Comparison of ENCODE assay signal across 22 cellular contexts in the genomic region with DNA sequence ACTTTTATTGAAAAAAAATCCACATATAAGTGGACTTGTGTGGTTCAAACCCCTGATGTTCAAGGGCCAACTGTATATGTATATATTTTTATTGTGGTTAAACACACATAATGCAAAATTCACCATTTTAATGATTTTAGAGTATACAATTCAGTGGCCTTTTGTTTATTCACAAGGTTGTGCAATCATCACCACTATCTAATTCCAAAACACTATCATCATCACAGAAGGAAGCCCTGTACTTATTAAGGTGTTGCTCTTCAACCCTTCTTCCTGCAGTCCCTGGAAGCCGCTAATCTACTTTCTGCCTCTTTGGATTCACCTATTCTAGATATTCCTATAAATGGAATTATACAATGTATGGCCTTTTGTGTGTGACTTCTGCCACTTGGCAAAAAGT. TPM values are rescaled to one million over a fixed set of nuclear protein-coding genes. Genes with fewer than 3 reads are reported as not detected.
DNase-seq lines count a peak whose midpoint lies in the region; ATAC-seq, FAIRE-seq and TF ChIP-seq lines count a peak whose summit lies in the region.
"Had no signal": no experiment of that assay in that cellular context is flagged by ENCODE, and none has a peak within 500 bp of the region (broad histone marks: within the 10 kb centered on the region; RNA-seq: fewer than 3 reads in every experiment).

No MANE protein-coding gene starts in this region.

- TF ChIP-seq POLR2A in IMR-90 (IDR thresholded peaks at IDR 0.05; ENCODE audit: low read depth, low read length): no peak
- no peak for TF ChIP-seq POLR2A in HepG2 (IDR thresholded peaks at IDR 0.05; ENCODE audit: insufficient read depth in 1 of 2, low read depth in 2 of 2, low read length in 2 of 2)
- no peak for TF ChIP-seq POLR2A in sigmoid colon (IDR thresholded peaks at IDR 0.05)

- H3K14ac ChIP-seq in IMR-90 (replicated peaks; ENCODE audit: low read depth, low read length): no peak overlapping the region

- no peak overlapping the region for H3K56ac ChIP-seq in IMR-90 (ENCODE audit: extremely low read depth, insufficient read depth, low read length)

- no peak for ATAC-seq in IMR-90 (ENCODE audit: low read depth)
- ATAC-seq in HepG2: no peak
- no peak for ATAC-seq in HG02642 (IDR thresholded peaks at IDR 0.05; ENCODE audit: poor library complexity, unreplicated experiment)

- H3K9ac ChIP-seq in IMR-90 (ENCODE audit: low read depth, low read length): no peak overlapping the region
- no peak overlapping the region for H3K9ac ChIP-seq in HepG2 (ENCODE audit: insufficient read depth, low read depth, low read length)
- H3K9ac ChIP-seq: GM23248 had no signal

- H3K23ac ChIP-seq in IMR-90 (ENCODE audit: low read depth, low read length): no peak overlapping the region

- no peak overlapping the region for H4K5ac ChIP-seq in IMR-90 (ENCODE audit: low read depth, low read length)

- no peak overlapping the region for H4K8ac ChIP-seq in IMR-90 (ENCODE audit: low read depth in 2 of 2, low read length in 2 of 2)

- H3K18ac ChIP-seq in IMR-90 (ENCODE audit: low read depth, low read length): no peak overlapping the region

- no peaks in the 10 kb centered on the region for H3K36me3 ChIP-seq in IMR-90 (ENCODE audit: control insufficient read depth, insufficient read depth, low read length)
- H3K36me3 ChIP-seq in HepG2 (replicated peaks in 1 of 2; ENCODE audit: control insufficient read depth in 1 of 2, insufficient read depth in 2 of 2, low read length in 2 of 2): no peaks in the 10 kb centered on the region
- H3K36me3 ChIP-seq in sigmoid colon: no peaks in the 10 kb centered on the region

- no TSS peak for BruUV-seq in IMR-90 (replicated peaks; lab: Mats Ljungman, UMichigan)
- no TSS peak for BruUV-seq in HepG2 (replicated peaks; lab: Mats Ljungman, UMichigan)

- DNase-seq in IMR-90: no peak
- peak; percentile 38 for DNase-seq in amniotic epithelial cell (ENCODE audit: low read depth)
- peak; percentile 52 for DNase-seq in epithelial cell of esophagus (ENCODE audit: low read depth)
- no peak for DNase-seq in HepG2 (ENCODE audit: low spot score)
- no peak for DNase-seq in sigmoid colon
- DNase-seq in activated gamma-delta T cell treated with Interleukin-2 at 50 U/mL for 16 hours: no peak
- no peak for DNase-seq in NCI-H345 treated with DMSO at 0.1 percent for 48 hours (lab: John Stamatoyannopoulos, UW; ENCODE audit: unreplicated experiment)
- DNase-seq: 8988T; C1 segment of cervical spinal cord; Calu3; CD4-positive, alpha-beta memory T cell; COR-L47; DMS53; DMS79 treated with DMSO at 0.1 percent for 48 hours; GF-D8; GM23248; H7; HCEC 1CT had no signal

- H2AK9ac ChIP-seq in IMR-90 (replicated peaks; ENCODE audit: low read depth, low read length, poor library complexity): no peak overlapping the region

- H3K79me2 ChIP-seq in HepG2 (ENCODE audit: insufficient read depth, low read length): no peaks in the 10 kb centered on the region

- in situ Hi-C loops in IMR-90 (cut with MboI; ENCODE audit: low sequenced_read_pairs): no loop called here
- in situ Hi-C loops in HepG2 (cut with HindIII; ENCODE audit: extremely low pct_ligation_motif_present, low pct_unique_long_range_greater_than_20kb): no loop called here

- H4K20me1 ChIP-seq in IMR-90 (ENCODE audit: insufficient read depth, low read length) (no peaks in the 10 kb centered on the region), HepG2 (ENCODE audit: insufficient read depth, low read length) (no peaks in the 10 kb centered on the region)

- no peak overlapping the region for H2AK5ac ChIP-seq in IMR-90 (ENCODE audit: low read depth, low read length)

- TF ChIP-seq CTCF in IMR-90 (conservative IDR thresholded peaks at IDR 0.05; ENCODE audit: low read depth, low read length): no peak
- TF ChIP-seq CTCF in epithelial cell of esophagus (IDR thresholded peaks at IDR 0.05; ENCODE audit: insufficient read depth, low read depth, low read length, missing control alignments): no peak
- no peak for TF ChIP-seq CTCF in HepG2 (CRISPR knock-in tag; IDR thresholded peaks at IDR 0.05)
- no peak for TF ChIP-seq CTCF in sigmoid colon (IDR thresholded peaks at IDR 0.05)

- dilution Hi-C loops in IMR-90 (cut with HindIII; ENCODE audit: low sequenced_read_pairs, unreplicated experiment): no loop called here

- CTCF ChIA-PET in IMR-90 (lab: Yijun Ruan, JAX) (interaction anchor here (0.8 kb wide), 1 partner anchor 13 kb away, joined by 3 read pairs; no protein-coding TSS in a partner anchor), HepG2 (lab: Yijun Ruan, JAX; ENCODE audit: low intra/inter-chr PET ratio, low total read pairs) (no interaction called here)

- H2BK120ac ChIP-seq in IMR-90 (ENCODE audit: low read depth, low read length): no peak overlapping the region

- TF ChIP-seq RAD21 in IMR-90 (IDR thresholded peaks at IDR 0.05; ENCODE audit: low read length) (no peak), HepG2 (CRISPR knock-in tag; IDR thresholded peaks at IDR 0.05) (no peak)

- H2BK5ac ChIP-seq in IMR-90 (ENCODE audit: low read depth, low read length, poor library complexity, severe bottlenecking): no peak overlapping the region

- H3K4me3 ChIP-seq in IMR-90 (ENCODE audit: insufficient read depth, low read depth, low read length) (no peak overlapping the region), epithelial cell of esophagus (ENCODE audit: low read length) (no peak overlapping the region), HepG2 (replicated peaks in 1 of 3; ENCODE audit: insufficient read depth in 1 of 3, low read depth in 2 of 3, low read length in 3 of 3) (no peak overlapping the region), sigmoid colon (no peak overlapping the region)
- H3K4me3 ChIP-seq: GM23248 had no signal

- WGBS in IMR-90 (ENCODE audit: extremely low coverage in 2 of 2, insufficient read length in 1 of 2), 2 experiments: no CpG with 5 or more reads among the region's 1 CpG
- WGBS in HepG2 (ENCODE audit: low lambda C conversion rate): 97% methylated on average over 1 of the region's 1 CpG
- WGBS in sigmoid colon, 2 donors: 95 to 97% methylated on average over 1 of the region's 1 CpG

- H2BK15ac ChIP-seq in IMR-90 (ENCODE audit: low read depth, low read length): no peak overlapping the region

- H3K27ac ChIP-seq in IMR-90 (ENCODE audit: insufficient read depth, low read length) (no peak overlapping the region), HepG2 (ENCODE audit: extremely low read length, insufficient read depth, low read length) (no peak overlapping the region), sigmoid colon (no peak overlapping the region)
- H3K27ac ChIP-seq: GM23248 had no signal

- no peak for TF ChIP-seq EP300 in HepG2 (IDR thresholded peaks at IDR 0.05; ENCODE audit: low read depth in 2 of 2, low read length in 2 of 2)
- TF ChIP-seq EP300 in HepG2 (CRISPR knock-in tag; IDR thresholded peaks at IDR 0.05; ENCODE audit: borderline replicate concordance): no peak
- no peak for TF ChIP-seq EP300 in sigmoid colon (IDR thresholded peaks at IDR 0.05)

- FAIRE-seq in HepG2 (lab: Jason Lieb, UNC): no peak
- FAIRE-seq: GM12891, GM18507, H1 had no signal

- H3K4me2 ChIP-seq in IMR-90 (ENCODE audit: low read depth, low read length) (no peak overlapping the region), HepG2 (ENCODE audit: low read depth, low read length) (no peak overlapping the region)

- H4K91ac ChIP-seq in IMR-90 (ENCODE audit: insufficient read depth, low read depth, low read length): no peak overlapping the region

- H3K4me1 ChIP-seq in IMR-90 (ENCODE audit: control insufficient read depth, insufficient read depth, low read length): no peaks in the 10 kb centered on the region
- H3K4me1 ChIP-seq in HepG2 (ENCODE audit: insufficient read depth, low read length): no peaks in the 10 kb centered on the region
- H3K4me1 ChIP-seq in sigmoid colon: peaks cover 0 to 19% (median 14%) of the 10 kb centered on the region in 4 donors

- H2BK20ac ChIP-seq in IMR-90 (ENCODE audit: low read depth, low read length): no peak overlapping the region

- H3K9me1 ChIP-seq in IMR-90 (ENCODE audit: insufficient read depth, low read length): no peaks in the 10 kb centered on the region

- no peaks in the 10 kb centered on the region for H3K79me1 ChIP-seq in IMR-90 (ENCODE audit: low read depth in 1 of 2, low read length in 2 of 2)

- H3K27me3 ChIP-seq in IMR-90 (ENCODE audit: control insufficient read depth, insufficient read depth, low read length): no peaks in the 10 kb centered on the region
- H3K27me3 ChIP-seq in HepG2 (ENCODE audit: control insufficient read depth in 1 of 2, insufficient read depth in 2 of 2, low read length in 2 of 2): no peaks in the 10 kb centered on the region
- no peaks in the 10 kb centered on the region for H3K27me3 ChIP-seq in sigmoid colon

- H2AFZ ChIP-seq in IMR-90 (replicated peaks; ENCODE audit: low read length, poor library complexity) (no peak overlapping the region), HepG2 (ENCODE audit: low read length) (no peak overlapping the region)
- H2AFZ ChIP-seq: GM23248 had no signal

- H3K9me3 ChIP-seq in IMR-90 (ENCODE audit: control insufficient read depth, insufficient read depth, low read length) (peaks cover 2% of the 10 kb centered on the region; the same call in 1 of the 2 replicates), HepG2 (ENCODE audit: low read length) (no peaks in the 10 kb centered on the region), sigmoid colon (peaks cover 0 to 2% (median 0%) of the 10 kb centered on the region in 4 donors)

- intact Hi-C loops in IMR-90 (cut with micrococcal nuclease) (no loop called here), HepG2 (cut with micrococcal nuclease; ENCODE audit: unreplicated experiment) (no loop called here), sigmoid colon (cut with DNase I) (no loop called here)

- H3K4ac ChIP-seq in IMR-90 (ENCODE audit: low read depth, low read length): no peak overlapping the region

- POLR2A ChIA-PET in IMR-90 (lab: Charles Lee; ENCODE audit: unreplicated experiment) (no interaction called here), HepG2 (lab: Yijun Ruan, JAX) (no interaction called here)

RNA-seq across cellular contexts. Expression of a gene that starts 23.0 kb away (rescaled TPM):
- 3.6 and 5.7 TPM in 2 replicates for total RNA-seq in IMR-90 (2012; rRNA removed)
- polyA plus RNA-seq in IMR-90 (2012; rRNA removed): 1.8 and 2.4 TPM in 2 replicates
- polyA plus RNA-seq in IMR-90 (2012; cell fraction: cytosol; rRNA removed): 0.65 and 0.92 TPM in 2 replicates
- polyA plus RNA-seq in IMR-90 (2012; cell fraction: nucleus; rRNA removed; ENCODE audit: low replicate concordance): 0.29 and 1.1 TPM in 2 replicates
- 33.6 and 48.4 TPM in 2 replicates for total RNA-seq in HepG2 (2016; rRNA removed; fragmentation: Illumina TruSeq; extraction: Trizol)
- total RNA-seq in HepG2 (2016; cell fraction: cytosol; rRNA removed; fragmentation: Illumina TruSeq; extraction: Trizol; ENCODE audit: low read depth): 18.3 and 21.7 TPM in 2 replicates
- total RNA-seq in HepG2 (2016; cell fraction: insoluble cytoplasmic fraction; rRNA removed; fragmentation: Illumina TruSeq; extraction: Trizol): 36.2 and 45.7 TPM in 2 replicates
- total RNA-seq in HepG2 (2016; cell fraction: membrane; rRNA removed; fragmentation: Illumina TruSeq; extraction: Trizol): 39.5 and 42.7 TPM in 2 replicates
- total RNA-seq in HepG2 (2016; cell fraction: nucleus; rRNA removed; fragmentation: Illumina TruSeq; extraction: Trizol): 16.9 and 22.6 TPM in 2 replicates
- polyA plus RNA-seq in HepG2 (2011; rRNA removed): 3.5 and 5.1 TPM in 2 replicates
- 3.0 and 3.9 TPM in 2 replicates for polyA plus RNA-seq in HepG2 (2011; cell fraction: cytosol; rRNA removed)
- 1.6 and 1.8 TPM in 2 replicates for polyA plus RNA-seq in HepG2 (2011; cell fraction: nucleus; rRNA removed)
- polyA plus RNA-seq in HepG2 (2012): 4.5 and 5.8 TPM in 2 replicates
- 14.9 and 18.7 TPM in 2 replicates for polyA plus RNA-seq in HepG2 (2016; cell fraction: cytosol; fragmentation: Illumina TruSeq; extraction: Trizol; ENCODE audit: low read depth)
- 28.6 and 35.3 TPM in 2 replicates for polyA plus RNA-seq in HepG2 (2016; cell fraction: insoluble cytoplasmic fraction; fragmentation: Illumina TruSeq; extraction: Trizol; ENCODE audit: low read depth)
- 23.6 and 28.6 TPM in 2 replicates for polyA plus RNA-seq in HepG2 (2016; cell fraction: membrane; fragmentation: Illumina TruSeq; extraction: Trizol; ENCODE audit: low read depth)
- 13.3 and 14.0 TPM in 2 replicates for polyA plus RNA-seq in HepG2 (2016; cell fraction: nucleus; fragmentation: Illumina TruSeq; extraction: Trizol; ENCODE audit: insufficient read depth, low read depth)
- polyA minus RNA-seq in HepG2 (2011; rRNA and poly(A)+ RNA removed; ENCODE audit: low replicate concordance): 7.3 and 29.0 TPM in 2 replicates
- polyA minus RNA-seq in HepG2 (2011; cell fraction: cytosol; rRNA and poly(A)+ RNA removed): 3.5 and 4.1 TPM in 2 replicates
- polyA minus RNA-seq in HepG2 (2011; cell fraction: nucleus; rRNA and poly(A)+ RNA removed): 7.3 and 9.3 TPM in 2 replicates
- total RNA-seq in sigmoid colon: 1 to 10 TPM; 1.6 to 9.7 (median 3.2) TPM
- 10 to 100 TPM; 22.7 to 51.4 (median 40.8) TPM for polyA plus RNA-seq in sigmoid colon

Comparison
In these comparisons a context has a peak if more than half of its experiments do, and no peak if none do; other contexts are left out.
1. DNase-seq: peak in amniotic epithelial cell (single experiment) and epithelial cell of esophagus (single experiment); none in IMR-90 (single experiment), HepG2 (single experiment), sigmoid colon (single experiment), activated gamma-delta T cell treated with Interleukin-2 at 50 U/mL for 16 hours (single experiment) and NCI-H345 treated with DMSO at 0.1 percent for 48 hours (single experiment).